In genomic region chr20:59222982-59223610, GRCh38 we compare ENCODE assay signal across 8 cellular contexts. TPM values are rescaled to one million over a fixed set of nuclear protein-coding genes. Genes with fewer than 3 reads are reported as not detected.
A peak's percentile ranks its signal among the peaks of the same experiment; 100 is the strongest.
DNase-seq lines count a peak whose midpoint lies in the region; ATAC-seq and TF ChIP-seq lines count a peak whose summit lies in the region.

No MANE protein-coding gene starts in this region.

- H3K9me3 Mint-ChIP-seq in IgD-negative memory B cell = no peaks in the 10 kb centered on the region
- H3K9me3 Mint-ChIP-seq in naive thymus-derived CD4-positive, alpha-beta T cell = no peaks in the 10 kb centered on the region

- peak overlapping the region in 3 of 4 donors; percentile 9 to 77 (median 67) for H3K4me3 Mint-ChIP-seq in IgD-negative memory B cell
- peak overlapping the region; percentile 71 to 92 (median 86) for H3K4me3 Mint-ChIP-seq in naive thymus-derived CD4-positive, alpha-beta T cell

- H3K4me1 ChIP-seq in colonic mucosa = no peaks in the 10 kb centered on the region
- H3K4me1 ChIP-seq in naive thymus-derived CD4-positive, alpha-beta T cell (ENCODE audit: control insufficient read depth in 2 of 2, insufficient read depth in 2 of 2, low read length in 2 of 2) = peaks cover 5 to 13% of the 10 kb centered on the region in 2 donors

- H3K36me3 ChIP-seq in colonic mucosa = no peaks in the 10 kb centered on the region
- H3K36me3 ChIP-seq in naive thymus-derived CD4-positive, alpha-beta T cell (ENCODE audit: control insufficient read depth in 2 of 3, insufficient read depth in 3 of 3, low read length in 3 of 3) = peaks cover 0 to 6% (median 0%) of the 10 kb centered on the region in 3 experiments

- peaks cover 12% of the 10 kb centered on the region for H3K27me3 Mint-ChIP-seq in IgD-negative memory B cell
- H3K27me3 Mint-ChIP-seq in naive thymus-derived CD4-positive, alpha-beta T cell = peaks cover 0 to 14% (median 0%) of the 10 kb centered on the region in 5 donors

- no peak for TF ChIP-seq CTCF in colonic mucosa (IDR thresholded peaks at IDR 0.05)

- H3K27ac Mint-ChIP-seq in IgD-negative memory B cell = peak overlapping the region in 2 of 3 donors; percentile 10 to 39
- H3K27ac Mint-ChIP-seq in naive thymus-derived CD4-positive, alpha-beta T cell = peak overlapping the region in 6 of 9 donors; percentile 9 to 91 (median 86)

- no peak overlapping the region for H3K27ac ChIP-seq in colonic mucosa
- peak overlapping the region; percentile 62 for H3K27ac ChIP-seq in naive thymus-derived CD4-positive, alpha-beta T cell (ENCODE audit: low read depth, low read length)

- CTCF ChIA-PET in naive thymus-derived CD4-positive, alpha-beta T cell (lab: Charles Lee) = interaction anchor here (0.6 to 2.9 kb wide), 10 partner anchors 10 to 562 kb away, joined by 3 to 23 read pairs (median 4); no protein-coding TSS in a partner anchor

- peak; percentile 36 for DNase-seq in AG20443 (ENCODE audit: low spot score)
- DNase-seq in colonic mucosa = no peak
- no peak for DNase-seq in naive thymus-derived CD4-positive, alpha-beta T cell
- DNase-seq in amniotic stem cell (lab: John Stamatoyannopoulos, UW) = no peak

- ATAC-seq in naive thymus-derived CD4-positive, alpha-beta T cell = no peak
- ATAC-seq in HG02798 (IDR thresholded peaks at IDR 0.05; ENCODE audit: poor library complexity, unreplicated experiment) = no peak
- ATAC-seq in GM18868 (IDR thresholded peaks at IDR 0.05; ENCODE audit: unreplicated experiment) = no peak
- no peak for ATAC-seq in HG02763 (IDR thresholded peaks at IDR 0.05; ENCODE audit: unreplicated experiment)

- intact Hi-C loops in colonic mucosa (cut with DNase I) = loop anchor here (5.0 kb wide), 3 partner anchors 136 to 351 kb away; no protein-coding TSS in a partner anchor
- intact Hi-C loops in naive thymus-derived CD4-positive, alpha-beta T cell (cut with micrococcal nuclease) = loop anchor here (1.0 to 10.0 kb wide), 18 partner anchors 16 to 986 kb away; partner anchors contain the start of genes ATP5F1E (in 1 of the 2), CTSZ (in 1 of the 2), PRELID3B (in 1 of the 2) and STX16 (in 1 of the 2)

- H3K27me3 ChIP-seq in colonic mucosa = peaks cover 3% of the 10 kb centered on the region
- H3K27me3 ChIP-seq in naive thymus-derived CD4-positive, alpha-beta T cell (ENCODE audit: control insufficient read depth in 2 of 2, insufficient read depth in 2 of 2, low read length in 2 of 2) = no peaks in the 10 kb centered on the region

- no peaks in the 10 kb centered on the region for H3K9me3 ChIP-seq in colonic mucosa
- no peaks in the 10 kb centered on the region for H3K9me3 ChIP-seq in naive thymus-derived CD4-positive, alpha-beta T cell (ENCODE audit: control insufficient read depth in 2 of 3, low read length in 3 of 3)

- POLR2A ChIA-PET in naive thymus-derived CD4-positive, alpha-beta T cell (lab: Charles Lee) = interaction anchor here (0.5 to 1.6 kb wide), 5 partner anchors 30 to 191 kb away, joined by 3 to 4 read pairs (median 3); partner anchors contain the start of gene ATP5F1E

- H3K36me3 Mint-ChIP-seq in IgD-negative memory B cell = no peaks in the 10 kb centered on the region
- H3K36me3 Mint-ChIP-seq in naive thymus-derived CD4-positive, alpha-beta T cell = peaks cover 0 to 29% (median 8%) of the 10 kb centered on the region in 5 donors

- peak overlapping the region; percentile 59 for H3K4me3 ChIP-seq in colonic mucosa
- peak overlapping the region; percentile 54 for H3K4me3 ChIP-seq in naive thymus-derived CD4-positive, alpha-beta T cell (ENCODE audit: low read length)

- peaks cover 0 to 7% (median 0%) of the 10 kb centered on the region in 3 donors for H3K4me1 Mint-ChIP-seq in IgD-negative memory B cell
- peaks cover 14 to 43% (median 32%) of the 10 kb centered on the region in 7 donors for H3K4me1 Mint-ChIP-seq in naive thymus-derived CD4-positive, alpha-beta T cell

- H3K9ac ChIP-seq in colonic mucosa (ENCODE audit: low read depth in 2 of 2, low read length in 2 of 2) = peak overlapping the region in 1 of 2 donors; percentile 8

RNA-seq across cellular contexts. Expression of gene ZNF831, which starts 59.5 kb away (rescaled TPM):
- 1.2 TPM for polyA plus RNA-seq in IgD-negative memory B cell
- under 1 TPM; 0.20 to 0.27 TPM for total RNA-seq in colonic mucosa
- 10 to 100 TPM in 4 of 5 experiments, 1 to 10 TPM in 1; 8.5 to 37.8 (median 35.5) TPM for total RNA-seq in naive thymus-derived CD4-positive, alpha-beta T cell
- 1 to 10 TPM; 5.6 to 7.8 TPM for polyA plus RNA-seq in naive thymus-derived CD4-positive, alpha-beta T cell

Comparison
In these comparisons a context has a peak if more than half of its experiments do, and no peak if none do; other contexts are left out.
1. RNA of gene ZNF831, which starts 59.5 kb away (total RNA-seq): 8.5 to 37.8 TPM in naive thymus-derived CD4-positive, alpha-beta T cell; 0.20 to 0.27 TPM in colonic mucosa; every median in the first group is over 4 times any median in the second.